Comparison of ENCODE assay signal across 11 cellular contexts in the genomic region with DNA sequence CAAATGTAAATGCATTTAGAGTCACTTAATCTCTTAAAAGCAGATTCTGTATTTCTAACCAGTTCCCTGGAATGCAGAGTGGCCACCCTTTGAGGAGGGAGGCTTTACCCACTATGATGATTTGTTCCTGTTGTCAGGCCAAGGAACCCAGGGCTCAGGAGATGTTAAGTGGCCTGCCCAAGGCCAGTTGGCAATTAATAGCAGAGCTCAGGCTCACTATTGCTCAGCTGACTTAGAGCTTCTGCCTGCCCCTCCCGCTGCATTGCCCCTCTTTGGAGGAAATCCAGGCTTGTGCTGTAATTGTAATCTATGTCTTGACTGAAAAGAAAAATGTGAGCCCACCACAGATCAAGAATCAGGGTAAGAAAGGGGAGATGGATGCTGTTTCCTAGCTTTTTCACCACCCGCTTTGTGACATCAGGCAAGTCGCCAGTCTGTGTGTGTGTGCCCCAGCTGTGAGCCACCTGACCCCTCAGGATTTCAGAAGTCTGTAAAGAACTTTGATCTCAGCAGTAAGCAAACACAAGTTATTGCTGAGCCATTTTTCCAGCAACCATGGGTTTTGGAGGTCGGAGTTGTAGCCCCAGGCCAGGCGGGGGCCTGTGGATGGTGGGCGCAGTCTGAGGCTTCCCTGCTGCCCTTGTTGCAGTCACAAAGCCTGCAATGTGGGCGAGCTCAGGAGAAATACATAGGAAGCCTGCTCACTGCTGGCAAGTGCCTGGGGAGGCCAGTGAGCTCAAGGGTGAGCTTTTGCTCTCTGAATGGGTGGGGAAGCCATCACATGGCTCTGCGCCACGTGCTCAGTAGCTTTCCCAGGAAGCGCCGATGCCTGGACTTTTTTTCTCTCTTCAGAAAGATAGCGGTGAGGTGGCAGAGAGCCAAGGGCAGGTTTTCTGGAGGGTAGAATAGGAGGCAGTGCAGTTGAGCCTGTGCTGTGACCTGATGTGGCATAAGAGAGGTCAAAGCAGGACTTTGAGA. TPM values are rescaled to one million over a fixed set of nuclear protein-coding genes. Genes with fewer than 3 reads are reported as not detected.
A peak's percentile ranks its signal among the peaks of the same experiment; 100 is the strongest.
DNase-seq lines count a peak whose midpoint lies in the region; FAIRE-seq and TF ChIP-seq lines count a peak whose summit lies in the region.
"Had no signal": no experiment of that assay in that cellular context is flagged by ENCODE, and none has a peak within 500 bp of the region (broad histone marks: within the 10 kb centered on the region; RNA-seq: fewer than 3 reads in every experiment).

No MANE protein-coding gene starts in this region.

- H3K4me3 ChIP-seq in Peyer's patch (no peak overlapping the region), right atrium auricular region (no peak overlapping the region), suprapubic skin (no peak overlapping the region)
- H3K4me3 ChIP-seq: psoas muscle had no signal

- H3K9me3 ChIP-seq in Peyer's patch, result no peaks in the 10 kb centered on the region
- no peaks in the 10 kb centered on the region for H3K9me3 ChIP-seq in right atrium auricular region
- H3K9me3 ChIP-seq in suprapubic skin, result no peaks in the 10 kb centered on the region
- H3K9me3 ChIP-seq: psoas muscle had no signal

- FAIRE-seq in GM12892 (lab: Jason Lieb, UNC), result no peak

- H3K4me1 ChIP-seq in Peyer's patch (peaks cover 0 to 51% (median 8%) of the 10 kb centered on the region in 4 donors), right atrium auricular region (peaks cover 0 to 60% of the 10 kb centered on the region in 2 donors), suprapubic skin (peaks cover 65% of the 10 kb centered on the region)

- no peaks in the 10 kb centered on the region for H3K27me3 ChIP-seq in Peyer's patch
- peaks cover 0 to 4% of the 10 kb centered on the region in 2 donors for H3K27me3 ChIP-seq in right atrium auricular region
- H3K27me3 ChIP-seq in suprapubic skin, result no peaks in the 10 kb centered on the region

- TF ChIP-seq CTCF in Peyer's patch (IDR thresholded peaks at IDR 0.05) (peak in 1 of 6 experiments; percentile 3), right atrium auricular region (IDR thresholded peaks at IDR 0.05) (no peak), suprapubic skin (IDR thresholded peaks at IDR 0.05) (no peak)

- H3K36me3 ChIP-seq in Peyer's patch (no peaks in the 10 kb centered on the region), right atrium auricular region (no peaks in the 10 kb centered on the region), suprapubic skin (no peaks in the 10 kb centered on the region)

- TF ChIP-seq POLR2A in Peyer's patch (IDR thresholded peaks at IDR 0.05) (peak in 1 of 2 donors; percentile 45), suprapubic skin (IDR thresholded peaks at IDR 0.05) (no peak), GM12892 (IDR thresholded peaks at IDR 0.05; ENCODE audit: low read depth, low read length) (no peak)

- no peak for TF ChIP-seq EP300 in suprapubic skin (IDR thresholded peaks at IDR 0.05)

- H3K27ac ChIP-seq in Peyer's patch (peak overlapping the region in 3 of 4 donors; percentile 64 to 88 (median 87)), right atrium auricular region (peak overlapping the region; percentile 21 to 28), suprapubic skin (peak overlapping the region; percentile 73)
- H3K27ac ChIP-seq: psoas muscle had no signal

- 51% methylated on average over 12 of the region's 12 CpGs for WGBS in suprapubic skin

- peak in 51 of 76 experiments; percentile 8 to 76 (median 46) for DNase-seq in HUDEP-2 (lab: John Stamatoyannopoulos, UW; ENCODE audit: unreplicated experiment in 76 of 76)
- DNase-seq in Peyer's patch, result peak in 2 of 3 donors; percentile 88 to 89
- DNase-seq in right atrium auricular region (ENCODE audit: low spot score), result peak; percentile 73
- peak in 1 of 2 donors; percentile 75 for DNase-seq in suprapubic skin (ENCODE audit: low spot score in 2 of 2)
- DNase-seq in activated CD4-positive, CD25-positive, alpha-beta regulatory T cell (lab: John Stamatoyannopoulos, UW), result no peak
- no peak for DNase-seq in EL
- DNase-seq in islet precursor cell, result no peak
- DNase-seq in GM12892 (ENCODE audit: insufficient read length), result no peak
- DNase-seq: GOT3, psoas muscle, T-helper 1 cell had no signal

RNA-seq across cellular contexts. Expression of a gene that starts 6.0 kb away (rescaled TPM):
- total RNA-seq in Peyer's patch, result 10 to 100 TPM in 3 of 4 donors, 1 to 10 TPM in 1; 6.6 to 28.5 (median 19.5) TPM
- total RNA-seq in right atrium auricular region, result 1 to 10 TPM; 5.4 to 6.9 TPM
- total RNA-seq in suprapubic skin, result 10 to 100 TPM; 24.9 to 42.2 (median 38.0) TPM
- 21.3 TPM for polyA plus RNA-seq in GM12892 (2012; ENCODE audit: missing spikeins)

Comparison
In these comparisons a context has a peak if more than half of its experiments do, and no peak if none do; other contexts are left out.
1. DNase-seq: peak in HUDEP-2 (51 of 76), Peyer's patch (2 of 3) and right atrium auricular region (single experiment); none in activated CD4-positive, CD25-positive, alpha-beta regulatory T cell (0 of 4), EL (single experiment), islet precursor cell (single experiment) and GM12892 (single experiment).
2. H3K27ac ChIP-seq: peak in every context shown above with its lines; median percentile 87 in Peyer's patch; 73 in suprapubic skin; 24 in right atrium auricular region.